In genomic region chr1:4693891-4694290, GRCh38 we compare ENCODE assay signal across 26 cellular contexts. TPM values are rescaled to one million over a fixed set of nuclear protein-coding genes. Genes with fewer than 3 reads are reported as not detected.
"Had no signal": no experiment of that assay in that cellular context is flagged by ENCODE, and none has a peak within 500 bp of the region (broad histone marks: within the 10 kb centered on the region; RNA-seq: fewer than 3 reads in every experiment).

No MANE protein-coding gene starts in this region.

- H3K27ac ChIP-seq: coronary artery, epithelial cell of prostate, esophagus squamous epithelium, gastroesophageal sphincter, heart left ventricle, hepatocyte, left lung, lower lobe of right lung had no signal

- H3K4me2 ChIP-seq: hepatocyte had no signal

- H3K9me3 Mint-ChIP-seq: effector memory CD8-positive, alpha-beta T cell; endodermal cell; immature natural killer cell; mesothelial cell of epicardium had no signal

- ATAC-seq: effector memory CD8-positive, alpha-beta T cell; esophagus mucosa; gastroesophageal sphincter; heart left ventricle; left cardiac atrium; left lung; left ventricle myocardium superior; lower lobe of right lung; mucosa of descending colon had no signal

- H3K36me3 ChIP-seq: esophagus squamous epithelium, gastroesophageal sphincter, heart left ventricle, left lung, lower lobe of right lung had no signal

- DNase-seq: dermis blood vessel endothelial cell; effector CD8-positive, alpha-beta T cell; effector memory CD8-positive, alpha-beta T cell; endodermal cell; erythroblast; esophagus squamous epithelium; foreskin fibroblast; heart left ventricle; hypothalamus; immature natural killer cell; islet precursor cell; left cardiac atrium; left ventricle myocardium superior; lower lobe of right lung; mesenchymal stem cell; mucosa of descending colon; naive B cell had no signal

- H3K27ac Mint-ChIP-seq: effector memory CD8-positive, alpha-beta T cell; endodermal cell; immature natural killer cell; mesothelial cell of epicardium had no signal

- H3K4me3 Mint-ChIP-seq: effector memory CD8-positive, alpha-beta T cell; endodermal cell; immature natural killer cell; mesothelial cell of epicardium; naive B cell had no signal

- H3K4me1 Mint-ChIP-seq: immature natural killer cell, mesothelial cell of epicardium, naive B cell had no signal

- H3K4me3 ChIP-seq: coronary artery, esophagus squamous epithelium, gastroesophageal sphincter, heart left ventricle, hepatocyte, left lung, lower lobe of right lung, mucosa of descending colon had no signal

- H3K4me1 ChIP-seq: esophagus squamous epithelium, gastroesophageal sphincter, heart left ventricle, left lung, lower lobe of right lung had no signal

- H3K36me3 Mint-ChIP-seq: immature natural killer cell, mesothelial cell of epicardium had no signal

- H3K27me3 ChIP-seq: hepatocyte had no signal

- H3K9me3 ChIP-seq: esophagus squamous epithelium, left lung, lower lobe of right lung, mucosa of descending colon had no signal

- H2AFZ ChIP-seq: hepatocyte had no signal

RNA-seq across cellular contexts. Expression of gene AJAP1, which starts 39.5 kb away (rescaled TPM):
- total RNA-seq: lung microvascular endothelial cell, myocyte had no signal
- polyA plus RNA-seq: immature natural killer cell had no signal
